In genomic region chr17:10776372-10776771, GRCh38 we compare ENCODE assay signal across 21 cellular contexts. TPM values are rescaled to one million over a fixed set of nuclear protein-coding genes. Genes with fewer than 3 reads are reported as not detected.
"Had no signal": no experiment of that assay in that cellular context is flagged by ENCODE, and none has a peak within 500 bp of the region (broad histone marks: within the 10 kb centered on the region; RNA-seq: fewer than 3 reads in every experiment).

No MANE protein-coding gene starts in this region.

- H3K4me1 ChIP-seq: body of pancreas, parathyroid adenoma, tibial artery, uterus had no signal

- H3K27ac ChIP-seq: body of pancreas, dorsolateral prefrontal cortex, epithelial cell of prostate, neutrophil, parathyroid adenoma, right lobe of liver, tibial artery, uterus had no signal

- ATAC-seq: activated CD4-positive, alpha-beta T cell treated with anti-CD3 and anti-CD28 coated beads for 36 hours; body of pancreas; natural killer cell; stimulated activated memory B cell treated with anti-CD40 and anti-IgM and Interleukin-4, amounts not matched to agents 10 μg/mL and 1 μg/mL and 100 μg/mL, for 72 hours had no signal

- H3K36me3 ChIP-seq: neutrophil, right lobe of liver, tibial artery, uterus had no signal

- DNase-seq: activated CD4-positive, alpha-beta memory T cell treated with anti-CD3 and anti-CD28 coated beads for 36 hours; activated CD4-positive, alpha-beta T cell treated with anti-CD3 and anti-CD28 coated beads for 36 hours; activated naive CD4-positive, alpha-beta T cell treated with Interleukin-2 at 50 U/mL for 16 hours; activated naive CD8-positive, alpha-beta T cell treated with anti-CD3 and anti-CD28 coated beads, Interleukin-2, amount 10 ng/mL, durations not matched to agents 7 days and 5 days; body of pancreas; dorsolateral prefrontal cortex; foreskin fibroblast; mesenchymal stem cell; natural killer cell; right lobe of liver; stimulated activated CD4-positive, alpha-beta T cell treated with anti-CD3 and anti-CD28 coated beads, Interleukin-4, amount 100 ng/mL, for 24 hours; T1000; uterus had no signal

- H3K27me3 ChIP-seq: body of pancreas, dorsolateral prefrontal cortex, neutrophil, right lobe of liver, tibial artery, uterus had no signal

- H3K4me3 ChIP-seq: body of pancreas, dorsolateral prefrontal cortex, right lobe of liver, tibial artery, uterus had no signal

- H3K9me3 ChIP-seq: body of pancreas, neutrophil, right lobe of liver had no signal

RNA-seq across cellular contexts. Expression of gene TMEM238L, which starts 27.5 kb away (rescaled TPM):
- total RNA-seq: activated CD4-positive, alpha-beta memory T cell treated with anti-CD3 and anti-CD28 coated beads for 36 hours; activated CD4-positive, alpha-beta T cell treated with anti-CD3 and anti-CD28 coated beads for 36 hours; activated naive CD8-positive, alpha-beta T cell treated with anti-CD3 and anti-CD28 coated beads, Interleukin-2, amount 10 ng/mL, durations not matched to agents 7 days and 5 days; body of pancreas; cardiac septum; glomerular endothelial cell; natural killer cell; right lobe of liver; T-helper 1 cell treated with Interleukin-12 subunit alpha and Interleukin-12 subunit beta and Interleukin-4 antibody, amounts not matched to agents 30 ng/mL and 1 ng/mL, for 36 hours; uterus had no signal
